1 cellular context compared by ENCODE assay signal in genomic region chr12:57726151-57726883, GRCh38.
TF ChIP-seq lines count a peak whose summit lies in the region.

No MANE protein-coding gene starts in this region.

TF ChIP-seq in H1, 55 proteins besides CTCF, POLR2A, EP300 and RAD21 (continued from another document):
- TF ChIP-seq, protein P1, sequence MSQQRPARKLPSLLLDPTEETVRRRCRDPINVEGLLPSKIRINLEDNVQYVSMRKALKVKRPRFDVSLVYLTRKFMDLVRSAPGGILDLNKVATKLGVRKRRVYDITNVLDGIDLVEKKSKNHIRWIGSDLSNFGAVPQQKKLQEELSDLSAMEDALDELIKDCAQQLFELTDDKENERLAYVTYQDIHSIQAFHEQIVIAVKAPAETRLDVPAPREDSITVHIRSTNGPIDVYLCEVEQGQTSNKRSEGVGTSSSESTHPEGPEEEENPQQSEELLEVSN (IDR thresholded peaks at IDR 0.05), result 0 out of 2 replicates have a peak, but pooled peaks have one; percentile 45
- no peak for TF ChIP-seq BRCA1 (IDR thresholded peaks at IDR 0.05; ENCODE audit: low read depth, low read length)
- no peak for TF ChIP-seq FOSL1 (IDR thresholded peaks at IDR 0.05; ENCODE audit: insufficient read depth, low read depth, low read length)
- TF ChIP-seq RBBP5 (IDR thresholded peaks at IDR 0.05; ENCODE audit: borderline replicate concordance, low read depth, low read length), result no peak
- no peak for TF ChIP-seq BCL11A (IDR thresholded peaks at IDR 0.05; ENCODE audit: low read depth in 2 of 2, low read length in 2 of 2)
- TF ChIP-seq JUND (IDR thresholded peaks at IDR 0.05; ENCODE audit: low read length), result no peak
- TF ChIP-seq TAF7 (optimal IDR thresholded peaks at IDR 0.05; ENCODE audit: borderline replicate concordance, low read depth, low read length), result no peak
- TF ChIP-seq KDM1A (IDR thresholded peaks at IDR 0.05; ENCODE audit: borderline replicate concordance, low read length), result no peak
- TF ChIP-seq KDM4A (IDR thresholded peaks at IDR 0.05; ENCODE audit: low read depth, low read length, severe bottlenecking), result peak; percentile 88
